ENCODE assay signal across 21 cellular contexts in genomic region chr12:91379051-91379775, GRCh38.
DNase-seq lines count a peak whose midpoint lies in the region; ATAC-seq, FAIRE-seq and TF ChIP-seq lines count a peak whose summit lies in the region.
"Had no signal": no experiment of that assay in that cellular context is flagged by ENCODE, and none has a peak within 500 bp of the region (broad histone marks: within the 10 kb centered on the region; RNA-seq: fewer than 3 reads in every experiment).

No MANE protein-coding gene starts in this region.

- no peak for FAIRE-seq in H1 (lab: Jason Lieb, UNC)
- FAIRE-seq: GM12891, GM18507, H54, HepG2 had no signal

- H2BK5ac ChIP-seq in H1 (ENCODE audit: low read depth, low read length) = no peak overlapping the region

- ATAC-seq in GM18517 (IDR thresholded peaks at IDR 0.05; ENCODE audit: unreplicated experiment) = no peak
- ATAC-seq: HepG2 had no signal

- DNase-seq in MCF 10A (ENCODE audit: unreplicated experiment) (no peak), mammary epithelial cell (no peak), H1 (ENCODE audit: low read depth in 1 of 2, low spot score in 2 of 2) (no peak), occipital lobe (lab: John Stamatoyannopoulos, UW) (peak; percentile 4), GDM1 (lab: John Stamatoyannopoulos, UW) (no peak), NCI-H1048 (lab: John Stamatoyannopoulos, UW) (no peak)
- DNase-seq in activated CD4-positive, alpha-beta T cell treated with anti-CD3 and anti-CD28 coated beads, Interleukin-2, amount 10 ng/mL, durations not matched to agents 24 days and 14 days = no peak
- DNase-seq: 8988T, HFFc6, NCI-H1436, NCI-H1930, NCI-H345, NCI-H524 treated with DMSO at 0.1 percent for 48 hours, SJCRH30 had no signal

- TF ChIP-seq CTCF in MCF 10A (IDR thresholded peaks at IDR 0.05; ENCODE audit: unreplicated experiment) (no peak), mammary epithelial cell (conservative IDR thresholded peaks at IDR 0.05 in 1 of 2, IDR thresholded peaks at IDR 0.05 in 1 of 2; ENCODE audit: extremely low read depth in 1 of 2, insufficient read depth in 1 of 2, low read depth in 1 of 2, low read length in 2 of 2) (no peak), H1 (IDR thresholded peaks at IDR 0.05; ENCODE audit: control extremely low read depth in 1 of 3, insufficient read depth in 1 of 3, low read depth in 1 of 3, low read length in 3 of 3) (no peak)

- no peaks in the 10 kb centered on the region for H3K9me3 ChIP-seq in mammary epithelial cell (replicated peaks; ENCODE audit: insufficient read depth, low read length)
- no peaks in the 10 kb centered on the region for H3K9me3 ChIP-seq in H1 (ENCODE audit: insufficient read depth in 2 of 2, low read depth in 1 of 2, low read length in 1 of 2)
- H3K9me3 ChIP-seq: SJCRH30 had no signal

- WGBS in mammary epithelial cell (ENCODE audit: low coverage, missing lambda C conversion rate) = 65% methylated on average over 2 of the region's 2 CpGs
- 87% methylated on average over 2 of the region's 2 CpGs; no CpG with 5 or more reads in 1 of the 2 experiments for WGBS in H1 (ENCODE audit: extremely low coverage in 1 of 2, insufficient coverage in 1 of 2, insufficient read length in 1 of 2, insufficient replicate concordance in 2 of 2, low coverage in 1 of 2, low lambda C conversion rate in 2 of 2, missing lambda C conversion rate in 1 of 2), 2 experiments

- no peak overlapping the region for H2AFZ ChIP-seq in mammary epithelial cell (ENCODE audit: low read depth, low read length)
- H2AFZ ChIP-seq in H1 (ENCODE audit: low read length) = peak overlapping the region; percentile 5; the same call in 1 of the 2 replicates

- H3K4me1 Mint-ChIP-seq in MCF 10A (ENCODE audit: insufficient read depth, unreplicated experiment) = peaks cover 19% of the 10 kb centered on the region
- H3K4me1 Mint-ChIP-seq in activated CD4-positive, alpha-beta T cell treated with anti-CD3 and anti-CD28 coated beads, Interleukin-2, amount 10 ng/mL, durations not matched to agents 24 days and 14 days = peaks cover 7% of the 10 kb centered on the region

- no peak overlapping the region for H4K5ac ChIP-seq in H1 (ENCODE audit: insufficient read length, low read depth, low read length)

- H2BK120ac ChIP-seq in H1 (replicated peaks; ENCODE audit: low read depth, low read length) = no peak overlapping the region

- in situ Hi-C loops in mammary epithelial cell (cut with MboI; ENCODE audit: low sequenced_read_pairs in 2 of 2) = loop anchor here (25.0 kb wide), 4 partner anchors 758 to 1258 kb away; partner anchors contain the start of gene BTG1 (in 1 of the 2)

- H3K4me2 ChIP-seq in mammary epithelial cell (ENCODE audit: insufficient read depth, low read depth, low read length) (no peak overlapping the region), H1 (ENCODE audit: insufficient read depth in 1 of 2, low read depth in 2 of 2, low read length in 2 of 2) (no peak overlapping the region)
- H3K4me2 ChIP-seq: KMS-11 had no signal

- no peak overlapping the region for H2BK15ac ChIP-seq in H1 (ENCODE audit: low read length)

- no peak for TF ChIP-seq POLR2A in H1 (IDR thresholded peaks at IDR 0.05; ENCODE audit: control extremely low read depth in 1 of 2, low read depth in 2 of 2, low read length in 2 of 2)

- H3K36me3 Mint-ChIP-seq in MCF 10A (ENCODE audit: insufficient read depth, unreplicated experiment) = no peaks in the 10 kb centered on the region
- no peaks in the 10 kb centered on the region for H3K36me3 Mint-ChIP-seq in activated CD4-positive, alpha-beta T cell treated with anti-CD3 and anti-CD28 coated beads, Interleukin-2, amount 10 ng/mL, durations not matched to agents 24 days and 14 days (ENCODE audit: low read depth)

- POLR2A ChIA-PET in MCF 10A (lab: Yijun Ruan, JAX) (interaction anchor here (0.5 to 10.4 kb wide), 8 partner anchors 9 to 765 kb away, joined by 3 to 154 read pairs (median 4); partner anchors contain the start of gene BTG1), H1 (lab: Charles Lee; ENCODE audit: partially characterized antibody) (interaction anchor here (4.4 kb wide), 1 partner anchor 766 kb away, joined by 31 read pairs; the partner anchor contains the start of gene BTG1)

- H4K20me1 ChIP-seq in mammary epithelial cell (ENCODE audit: insufficient read depth, low read length) (no peaks in the 10 kb centered on the region), H1 (replicated peaks in 1 of 2; ENCODE audit: control insufficient read depth in 1 of 2, insufficient read depth in 2 of 2, low read length in 2 of 2) (no peaks in the 10 kb centered on the region)

- H3K79me2 ChIP-seq in mammary epithelial cell (ENCODE audit: insufficient read depth, low read length) (no peaks in the 10 kb centered on the region), H1 (ENCODE audit: control insufficient read depth in 1 of 2, insufficient read depth in 2 of 2, low read length in 2 of 2) (no peaks in the 10 kb centered on the region)

- no peak overlapping the region for H3K18ac ChIP-seq in H1 (ENCODE audit: extremely low read depth, low read length)

- dilution Hi-C loops in mammary epithelial cell (cut with HindIII; ENCODE audit: low sequenced_read_pairs) = no loop called here

- TF ChIP-seq EP300 in H1 (IDR thresholded peaks at IDR 0.05; ENCODE audit: borderline replicate concordance in 1 of 2, low read depth in 2 of 2, low read length in 2 of 2) = no peak

- peaks cover 12% of the 10 kb centered on the region for H3K9me3 Mint-ChIP-seq in MCF 10A (ENCODE audit: unreplicated experiment)
- no peaks in the 10 kb centered on the region for H3K9me3 Mint-ChIP-seq in activated CD4-positive, alpha-beta T cell treated with anti-CD3 and anti-CD28 coated beads, Interleukin-2, amount 10 ng/mL, durations not matched to agents 24 days and 14 days
- H3K9me3 Mint-ChIP-seq: HFFc6 had no signal

- intact Hi-C loops in MCF 10A (cut with micrococcal nuclease) (no loop called here), mammary epithelial cell (cut with micrococcal nuclease) (no loop called here)
- intact Hi-C loops in activated CD4-positive, alpha-beta T cell treated with anti-CD3 and anti-CD28 coated beads, Interleukin-2, amount 10 ng/mL, durations not matched to agents 24 days and 14 days (cut with micrococcal nuclease) = no loop called here

- BruUV-seq in MCF 10A (replicated peaks; lab: Mats Ljungman, UMichigan) (no TSS peak), mammary epithelial cell (replicated peaks; lab: Mats Ljungman, UMichigan) (no TSS peak)

- no peak overlapping the region for H3K23ac ChIP-seq in H1 (ENCODE audit: insufficient read length)

- no peak overlapping the region for H2BK12ac ChIP-seq in H1 (ENCODE audit: low read depth, low read length)

- H3K4me3 ChIP-seq in mammary epithelial cell (replicated peaks in 1 of 3; ENCODE audit: insufficient read depth in 1 of 3, low read depth in 2 of 3, low read length in 3 of 3) (no peak overlapping the region), H1 (ENCODE audit: extremely low read depth in 1 of 4, insufficient read depth in 2 of 4, low read depth in 3 of 4, low read length in 4 of 4) (no peak overlapping the region)
- H3K4me3 ChIP-seq: SJCRH30 had no signal

- H3K14ac ChIP-seq in H1 (ENCODE audit: insufficient read length) = no peak overlapping the region

- no peak overlapping the region for H3K56ac ChIP-seq in H1 (replicated peaks; ENCODE audit: insufficient read length, low read depth, low read length)

- H3K9ac ChIP-seq in mammary epithelial cell (ENCODE audit: insufficient read depth, low read length) = no peak overlapping the region
- H3K9ac ChIP-seq in H1 (replicated peaks in 1 of 4; ENCODE audit: extremely low read depth in 1 of 4, low read depth in 3 of 4, low read length in 3 of 4) = no peak overlapping the region
- H3K9ac ChIP-seq: KMS-11 had no signal

- no peak for TF ChIP-seq RAD21 in H1 (IDR thresholded peaks at IDR 0.05 in 1 of 2, conservative IDR thresholded peaks at IDR 0.05 in 1 of 2; ENCODE audit: low read depth in 2 of 2, low read length in 2 of 2)

- H2BK20ac ChIP-seq in H1 (ENCODE audit: low read length) = 0 out of 2 replicates have a peak overlapping the region, but pooled peaks have one; percentile 11

- no peaks in the 10 kb centered on the region for H3K27me3 Mint-ChIP-seq in MCF 10A (ENCODE audit: insufficient read depth, unreplicated experiment)
- peaks cover 7% of the 10 kb centered on the region for H3K27me3 Mint-ChIP-seq in activated CD4-positive, alpha-beta T cell treated with anti-CD3 and anti-CD28 coated beads, Interleukin-2, amount 10 ng/mL, durations not matched to agents 24 days and 14 days

- H4K91ac ChIP-seq in H1 (replicated peaks; ENCODE audit: insufficient read length, low read length) = no peak overlapping the region

- peaks cover 6% of the 10 kb centered on the region for H3K4me1 ChIP-seq in mammary epithelial cell (ENCODE audit: insufficient read depth, low read length)
- peaks cover 0 to 14% (median 2%) of the 10 kb centered on the region in 4 experiments; a peak in 5 of 7 replicates for H3K4me1 ChIP-seq in H1 (replicated peaks in 1 of 4; ENCODE audit: control insufficient read depth in 3 of 4, insufficient read depth in 4 of 4, low read length in 3 of 4)
- H3K4me1 ChIP-seq: SJCRH30 had no signal

- no peaks in the 10 kb centered on the region for H3K79me1 ChIP-seq in H1 (ENCODE audit: low read depth, low read length)

- H3K36me3 ChIP-seq in mammary epithelial cell (ENCODE audit: insufficient read depth, low read length) = no peaks in the 10 kb centered on the region
- H3K36me3 ChIP-seq in H1 (ENCODE audit: control insufficient read depth in 2 of 4, insufficient read depth in 4 of 4, low read length in 3 of 4) = no peaks in the 10 kb centered on the region
- H3K36me3 ChIP-seq: SJCRH30 had no signal

- H3K27ac Mint-ChIP-seq in MCF 10A (ENCODE audit: low read depth, unreplicated experiment) = peak overlapping the region; percentile 3
- H3K27ac Mint-ChIP-seq in activated CD4-positive, alpha-beta T cell treated with anti-CD3 and anti-CD28 coated beads, Interleukin-2, amount 10 ng/mL, durations not matched to agents 24 days and 14 days = no peak overlapping the region
- H3K27ac Mint-ChIP-seq: B cell, HFFc6 had no signal

- no peak overlapping the region for H3K4ac ChIP-seq in H1 (replicated peaks; ENCODE audit: insufficient read length, low read depth, low read length)

- no peak overlapping the region for H4K8ac ChIP-seq in H1 (ENCODE audit: extremely low read depth, insufficient read depth, low read length)

- H3K23me2 ChIP-seq in H1 (ENCODE audit: low read depth, low read length) = no peaks in the 10 kb centered on the region

- H3K27ac ChIP-seq in mammary epithelial cell (ENCODE audit: insufficient read depth, low read depth, low read length) (no peak overlapping the region), H1 (ENCODE audit: low read depth, low read length) (no peak overlapping the region)
- H3K27ac ChIP-seq: KMS-11, SJCRH30 had no signal

- no peak overlapping the region; the same call in 1 of the 2 replicates for H2AK5ac ChIP-seq in H1 (ENCODE audit: low read depth, low read length)

- CTCF ChIA-PET in MCF 10A (lab: Yijun Ruan, JAX) = interaction anchor here (0.6 to 1.5 kb wide), 3 partner anchors 13 to 196 kb away, joined by 3 read pairs; no protein-coding TSS in a partner anchor
- CTCF ChIA-PET in mammary epithelial cell (lab: Charles Lee; ENCODE audit: low non-redundant PET) = no interaction called here
- CTCF ChIA-PET in H1 (lab: Charles Lee; ENCODE audit: partially characterized antibody) = interaction anchor here (1.4 kb wide), 1 partner anchor 9 kb away, joined by 3 read pairs; no protein-coding TSS in a partner anchor

- H3K4me3 Mint-ChIP-seq in MCF 10A (ENCODE audit: unreplicated experiment) = no peak overlapping the region
- no peak overlapping the region for H3K4me3 Mint-ChIP-seq in activated CD4-positive, alpha-beta T cell treated with anti-CD3 and anti-CD28 coated beads, Interleukin-2, amount 10 ng/mL, durations not matched to agents 24 days and 14 days
- H3K4me3 Mint-ChIP-seq: B cell, HFFc6 had no signal

- no peaks in the 10 kb centered on the region for H3K27me3 ChIP-seq in mammary epithelial cell (ENCODE audit: insufficient read depth, low read length)
- H3K27me3 ChIP-seq in H1 (replicated peaks in 1 of 4; ENCODE audit: control insufficient read depth in 3 of 4, extremely low read depth in 1 of 4, insufficient read depth in 3 of 4, low read length in 3 of 4) = no peaks in the 10 kb centered on the region
- H3K27me3 ChIP-seq: SJCRH30 had no signal
